Comparison of ENCODE assay signal across 8 cellular contexts in genomic region chr1:208242829-208243521, GRCh38. TPM values are rescaled to one million over a fixed set of nuclear protein-coding genes. Genes with fewer than 3 reads are reported as not detected.
DNase-seq lines count a peak whose midpoint lies in the region; ATAC-seq and TF ChIP-seq lines count a peak whose summit lies in the region.

No MANE protein-coding gene starts in this region.

- H3K27ac ChIP-seq in Peyer's patch = peak overlapping the region; percentile 73 to 92 (median 86)

- peaks cover 5% of the 10 kb centered on the region for H3K27me3 Mint-ChIP-seq in endothelial cell (ENCODE audit: unreplicated experiment)

- H3K4me1 Mint-ChIP-seq in endothelial cell (ENCODE audit: unreplicated experiment) = peaks cover 34% of the 10 kb centered on the region

- H3K27ac Mint-ChIP-seq in endothelial cell (ENCODE audit: unreplicated experiment) = no peak overlapping the region

- ATAC-seq in HG03439 (IDR thresholded peaks at IDR 0.05; ENCODE audit: unreplicated experiment) (no peak), GM18907 (IDR thresholded peaks at IDR 0.05; ENCODE audit: unreplicated experiment) (no peak)

- H3K4me1 ChIP-seq in Peyer's patch (peaks cover 0 to 41% (median 5%) of the 10 kb centered on the region in 4 donors), mucosa of stomach (ENCODE audit: control insufficient read depth, insufficient read depth, low read length) (peaks cover 33% of the 10 kb centered on the region)

- no peak for TF ChIP-seq POLR2A in Peyer's patch (IDR thresholded peaks at IDR 0.05)

- H3K9me3 Mint-ChIP-seq in endothelial cell (ENCODE audit: unreplicated experiment) = no peaks in the 10 kb centered on the region

- H3K9me3 ChIP-seq in Peyer's patch (no peaks in the 10 kb centered on the region), mucosa of stomach (ENCODE audit: control insufficient read depth, low read length) (no peaks in the 10 kb centered on the region)

- H3K36me3 Mint-ChIP-seq in endothelial cell (ENCODE audit: low read depth, unreplicated experiment) = no peaks in the 10 kb centered on the region

- H3K4me3 Mint-ChIP-seq in endothelial cell (ENCODE audit: unreplicated experiment) = peak overlapping the region; percentile 90

- H3K4me3 ChIP-seq in Peyer's patch (peak overlapping the region; percentile 67 to 89 (median 71)), mucosa of stomach (ENCODE audit: low read length) (peak overlapping the region; percentile 28)

- H3K27me3 ChIP-seq in Peyer's patch = no peaks in the 10 kb centered on the region
- no peaks in the 10 kb centered on the region for H3K27me3 ChIP-seq in mucosa of stomach (ENCODE audit: control insufficient read depth, insufficient read depth, low read length)

- peak; percentile 37 for DNase-seq in NCI-H345 (lab: John Stamatoyannopoulos, UW)
- DNase-seq in NCI-H345 treated with DMSO at 0.1 percent for 48 hours (lab: John Stamatoyannopoulos, UW; ENCODE audit: unreplicated experiment) = no peak
- peak in 2 of 3 donors; percentile 51 to 76 for DNase-seq in Peyer's patch
- peak; percentile 51 for DNase-seq in endothelial cell (ENCODE audit: low spot score)
- DNase-seq in inferior parietal cortex (ENCODE audit: extremely low spot score) = no peak

- H3K36me3 ChIP-seq in Peyer's patch = no peaks in the 10 kb centered on the region
- no peaks in the 10 kb centered on the region for H3K36me3 ChIP-seq in mucosa of stomach (ENCODE audit: control insufficient read depth, insufficient read depth, low read length)

- peak in 2 of 6 experiments; percentile 36 to 54 for TF ChIP-seq CTCF in Peyer's patch (IDR thresholded peaks at IDR 0.05)
- TF ChIP-seq CTCF in endothelial cell (IDR thresholded peaks at IDR 0.05; ENCODE audit: unreplicated experiment) = peak; percentile 16

- H3K9ac ChIP-seq in mucosa of stomach (ENCODE audit: low read length) = peak overlapping the region; percentile 84

RNA-seq across cellular contexts. Expression of gene PLXNA2, which starts 1.2 kb away (rescaled TPM):
- total RNA-seq in Peyer's patch (10 to 100 TPM; 51.5 to 70.2 (median 62.5) TPM), endothelial cell (ENCODE audit: unreplicated experiment) (25.6 TPM)

Comparison
In these comparisons a context has a peak if more than half of its experiments do, and no peak if none do; other contexts are left out.
1. DNase-seq: peak in NCI-H345 (single experiment), Peyer's patch (2 of 3) and endothelial cell (single experiment); none in NCI-H345 treated with DMSO at 0.1 percent for 48 hours (single experiment) and inferior parietal cortex (single experiment).